12 cellular contexts compared by ENCODE assay signal in genomic region chr3:31544634-31545033, GRCh38. TPM values are rescaled to one million over a fixed set of nuclear protein-coding genes. Genes with fewer than 3 reads are reported as not detected.
DNase-seq lines count a peak whose midpoint lies in the region; ATAC-seq and TF ChIP-seq lines count a peak whose summit lies in the region.
"Had no signal": no experiment of that assay in that cellular context is flagged by ENCODE, and none has a peak within 500 bp of the region (broad histone marks: within the 10 kb centered on the region; RNA-seq: fewer than 3 reads in every experiment).

No MANE protein-coding gene starts in this region.

- no peak for TF ChIP-seq POLR2A in erythroblast (IDR thresholded peaks at IDR 0.05; ENCODE audit: low read length)

- TF ChIP-seq CTCF in Loucy (conservative IDR thresholded peaks at IDR 0.05; ENCODE audit: low read length): no peak
- no peak for TF ChIP-seq CTCF in mucosa of descending colon (IDR thresholded peaks at IDR 0.05)

- peaks cover 5% of the 10 kb centered on the region; the same call in 1 of the 2 replicates for H3K9me3 ChIP-seq in BLaER1
- H3K9me3 ChIP-seq in Loucy (ENCODE audit: insufficient read depth, low read depth, low read length): no peaks in the 10 kb centered on the region
- H3K9me3 ChIP-seq in mucosa of descending colon: no peaks in the 10 kb centered on the region
- H3K9me3 ChIP-seq: suprapubic skin had no signal

- H3K79me2 ChIP-seq in Loucy (ENCODE audit: insufficient read depth, low read length): peaks cover 100% of the 10 kb centered on the region

- no peak overlapping the region for H2AFZ ChIP-seq in Loucy (ENCODE audit: low read length)

- H3K36me3 ChIP-seq in BLaER1 (peaks cover 48% of the 10 kb centered on the region), Loucy (ENCODE audit: insufficient read depth, low read length) (peaks cover 97% of the 10 kb centered on the region), mucosa of descending colon (ENCODE audit: low read depth) (no peaks in the 10 kb centered on the region)
- H3K36me3 ChIP-seq: suprapubic skin had no signal

- no peak overlapping the region for H3K27ac ChIP-seq in BLaER1
- H3K27ac ChIP-seq: suprapubic skin had no signal

- H4K20me1 ChIP-seq in BLaER1 (peaks cover 100% of the 10 kb centered on the region), Loucy (ENCODE audit: insufficient read depth, low read length, poor library complexity, severe bottlenecking) (peaks cover 98% of the 10 kb centered on the region)

- DNase-seq in erythroblast (lab: John Stamatoyannopoulos, UW): peak; percentile 13 to 23
- DNase-seq in mucosa of descending colon: no peak
- no peak for DNase-seq in activated CD4-positive, alpha-beta T cell treated with anti-CD3 and anti-CD28 coated beads, Interleukin-2, amount 50 U/mL, for 48 hours
- DNase-seq in NK-92 treated with Interleukin-12 subunit alpha and Interleukin-12 subunit beta, amount 100 ng/mL, for 24 hours (lab: John Stamatoyannopoulos, UW): no peak
- DNase-seq in COR-L47 (lab: John Stamatoyannopoulos, UW): no peak
- DNase-seq: activated T-cell treated with anti-CD3 and anti-CD28 coated beads, Interleukin-2, amount 50 U/mL, for 48 hours; NCI-H446 treated with DMSO at 0.1 percent for 48 hours; stimulated activated CD4-positive, alpha-beta T cell treated with anti-CD3 and anti-CD28 coated beads, Interleukin-4, amount 100 ng/mL, for 1 hour had no signal

- H3K4me3 ChIP-seq in BLaER1 (no peak overlapping the region), Loucy (ENCODE audit: low read length, poor library complexity, severe bottlenecking) (peak overlapping the region; percentile 88), mucosa of descending colon (no peak overlapping the region)
- H3K4me3 ChIP-seq: suprapubic skin had no signal

- no peak overlapping the region for H3K9ac ChIP-seq in BLaER1
- peak overlapping the region; percentile 99 for H3K9ac ChIP-seq in Loucy (ENCODE audit: low read depth, low read length, poor library complexity, severe bottlenecking)

- H3K27me3 ChIP-seq in BLaER1: no peaks in the 10 kb centered on the region
- H3K27me3 ChIP-seq in Loucy (ENCODE audit: insufficient read depth, low read length, poor library complexity, severe bottlenecking): peaks cover 29% of the 10 kb centered on the region
- H3K27me3 ChIP-seq: suprapubic skin had no signal

- intact Hi-C loops in mucosa of descending colon (cut with DNase I, micrococcal nuclease): no loop called here

- peak overlapping the region; percentile 26 for H3K4me2 ChIP-seq in BLaER1
- H3K4me2 ChIP-seq in Loucy (ENCODE audit: low read depth, low read length, poor library complexity, severe bottlenecking): peak overlapping the region; percentile 95

- H3K4me1 ChIP-seq in BLaER1 (peaks cover 39% of the 10 kb centered on the region), Loucy (ENCODE audit: insufficient read depth, low read length, poor library complexity, severe bottlenecking) (peaks cover 57% of the 10 kb centered on the region), mucosa of descending colon (ENCODE audit: low read depth) (peaks cover 3% of the 10 kb centered on the region)

- peak; percentile 15 for ATAC-seq in mucosa of descending colon
- no peak for ATAC-seq in GM18520 (IDR thresholded peaks at IDR 0.05; ENCODE audit: unreplicated experiment)

- peaks cover 33% of the 10 kb centered on the region for H3F3A ChIP-seq in Loucy (ENCODE audit: low read depth)

- no peaks in the 10 kb centered on the region for H3K9me2 ChIP-seq in Loucy (replicated peaks; ENCODE audit: low read depth, low read length)

RNA-seq across cellular contexts. Expression of gene STT3B, which starts 11.9 kb away (rescaled TPM):
- total RNA-seq in mucosa of descending colon: 100 to 1,000 TPM in 1 of 3 donors, 10 to 100 TPM in 2; 86.0 to 118 (median 94.3) TPM

Comparison
In these comparisons a context has a peak if more than half of its experiments do, and no peak if none do; other contexts are left out.
1. DNase-seq: peak in erythroblast (2 of 2); none in mucosa of descending colon (0 of 3), activated CD4-positive, alpha-beta T cell treated with anti-CD3 and anti-CD28 coated beads, Interleukin-2, amount 50 U/mL, for 48 hours (0 of 2), NK-92 treated with Interleukin-12 subunit alpha and Interleukin-12 subunit beta, amount 100 ng/mL, for 24 hours (single experiment) and COR-L47 (single experiment).